Comparison of ENCODE assay signal across 22 cellular contexts in the genomic region with DNA sequence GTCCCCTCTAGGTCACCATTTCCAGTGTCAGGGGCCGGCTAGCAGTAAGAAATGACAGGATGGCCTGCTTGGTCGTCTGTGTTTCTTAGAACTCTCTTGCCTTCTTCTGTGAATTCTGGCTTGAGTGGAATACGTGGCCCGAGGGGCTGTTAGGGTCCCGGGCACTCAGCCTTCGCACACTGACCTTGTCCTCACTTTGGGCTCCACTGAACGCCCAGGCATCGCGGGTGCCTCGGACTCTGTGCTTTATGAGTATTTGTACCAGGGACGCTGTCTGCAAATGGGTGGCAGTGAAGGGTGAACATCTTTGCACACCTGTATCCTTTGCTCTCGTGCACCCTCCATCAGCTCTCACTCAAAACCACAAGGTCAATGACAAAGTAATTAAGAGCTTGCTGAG.
"Had no signal": no experiment of that assay in that cellular context is flagged by ENCODE, and none has a peak within 500 bp of the region (broad histone marks: within the 10 kb centered on the region; RNA-seq: fewer than 3 reads in every experiment).

No MANE protein-coding gene starts in this region.

- H3K27me3 ChIP-seq: colonic mucosa, pancreas, right lobe of liver, testis had no signal

- H3K9me3 ChIP-seq: colonic mucosa, pancreas, prostate gland, right lobe of liver, testis had no signal

- H3K4me1 ChIP-seq: colonic mucosa, gastroesophageal sphincter, left lung, pancreas, prostate gland, testis, tibial nerve had no signal

- H3K36me3 Mint-ChIP-seq: natural killer cell treated with Interleukin-12 subunit alpha and Interleukin-12 subunit beta and Interleukin-15 and Interleukin-18, amount 100 ng/mL, for 72 hours had no signal

- H3K4me3 ChIP-seq: colonic mucosa, esophagus squamous epithelium, gastroesophageal sphincter, left lung, lung, pancreas, prostate gland, right lobe of liver, testis, tibial nerve had no signal

- ATAC-seq: gastroesophageal sphincter; left lung; natural killer cell treated with Interleukin-12 subunit alpha and Interleukin-12 subunit beta and Interleukin-15 and Interleukin-18, amount 100 ng/mL, for 72 hours; pancreas; right lobe of liver; stimulated activated naive B cell treated with anti-CD40 and anti-IgM and Interleukin-4, amounts not matched to agents 10 μg/mL and 1 μg/mL and 100 μg/mL, for 72 hours; stimulated activated naive CD8-positive, alpha-beta T cell treated with anti-CD3 and anti-CD28 coated beads, Interleukin-15, amount 100 ng/mL, for 72 hours had no signal

- DNase-seq: colonic mucosa; dermis blood vessel endothelial cell; esophagus squamous epithelium; foreskin fibroblast; glutamatergic neuron; islet precursor cell; left lung; mesenchymal stem cell; midbrain; occipital lobe; stimulated activated CD4-positive, alpha-beta T cell treated with anti-CD3 and anti-CD28 coated beads, Interleukin-2, amount 100 ng/mL, for 24 hours; stimulated activated CD4-positive, alpha-beta T cell treated with anti-CD3 and anti-CD28 coated beads, Interleukin-4, amount 100 ng/mL, for 4 hours; stimulated activated naive B cell treated with anti-CD40 and anti-IgM and Interleukin-4, amounts not matched to agents 10 μg/mL and 1 μg/mL and 100 μg/mL, for 72 hours; stimulated activated naive CD8-positive, alpha-beta T cell treated with anti-CD3 and anti-CD28 coated beads, Interleukin-15, amount 100 ng/mL, for 72 hours; testis had no signal

- H3K27ac Mint-ChIP-seq: natural killer cell treated with Interleukin-12 subunit alpha and Interleukin-12 subunit beta and Interleukin-15 and Interleukin-18, amount 100 ng/mL, for 72 hours; stimulated activated naive B cell treated with anti-CD40 and anti-IgM and Interleukin-4, amounts not matched to agents 10 μg/mL and 1 μg/mL and 100 μg/mL, for 72 hours had no signal

- H3K4me3 Mint-ChIP-seq: natural killer cell treated with Interleukin-12 subunit alpha and Interleukin-12 subunit beta and Interleukin-15 and Interleukin-18, amount 100 ng/mL, for 72 hours; stimulated activated naive B cell treated with anti-CD40 and anti-IgM and Interleukin-4, amounts not matched to agents 10 μg/mL and 1 μg/mL and 100 μg/mL, for 72 hours; stimulated activated naive CD8-positive, alpha-beta T cell treated with anti-CD3 and anti-CD28 coated beads, Interleukin-15, amount 100 ng/mL, for 72 hours had no signal

- H3K4me1 Mint-ChIP-seq: stimulated activated naive B cell treated with anti-CD40 and anti-IgM and Interleukin-4, amounts not matched to agents 10 μg/mL and 1 μg/mL and 100 μg/mL, for 72 hours; stimulated activated naive CD8-positive, alpha-beta T cell treated with anti-CD3 and anti-CD28 coated beads, Interleukin-15, amount 100 ng/mL, for 72 hours had no signal

- H3K27ac ChIP-seq: colonic mucosa, esophagus squamous epithelium, gastroesophageal sphincter, left lung, pancreas, prostate gland, right lobe of liver, testis, tibial nerve had no signal

- H3K9me3 Mint-ChIP-seq: natural killer cell treated with Interleukin-12 subunit alpha and Interleukin-12 subunit beta and Interleukin-15 and Interleukin-18, amount 100 ng/mL, for 72 hours had no signal

- H3K36me3 ChIP-seq: colonic mucosa, esophagus squamous epithelium, gastroesophageal sphincter, left lung, pancreas, prostate gland, right lobe of liver, tibial nerve had no signal
